1 cellular context compared by ENCODE assay signal in the genomic region with DNA sequence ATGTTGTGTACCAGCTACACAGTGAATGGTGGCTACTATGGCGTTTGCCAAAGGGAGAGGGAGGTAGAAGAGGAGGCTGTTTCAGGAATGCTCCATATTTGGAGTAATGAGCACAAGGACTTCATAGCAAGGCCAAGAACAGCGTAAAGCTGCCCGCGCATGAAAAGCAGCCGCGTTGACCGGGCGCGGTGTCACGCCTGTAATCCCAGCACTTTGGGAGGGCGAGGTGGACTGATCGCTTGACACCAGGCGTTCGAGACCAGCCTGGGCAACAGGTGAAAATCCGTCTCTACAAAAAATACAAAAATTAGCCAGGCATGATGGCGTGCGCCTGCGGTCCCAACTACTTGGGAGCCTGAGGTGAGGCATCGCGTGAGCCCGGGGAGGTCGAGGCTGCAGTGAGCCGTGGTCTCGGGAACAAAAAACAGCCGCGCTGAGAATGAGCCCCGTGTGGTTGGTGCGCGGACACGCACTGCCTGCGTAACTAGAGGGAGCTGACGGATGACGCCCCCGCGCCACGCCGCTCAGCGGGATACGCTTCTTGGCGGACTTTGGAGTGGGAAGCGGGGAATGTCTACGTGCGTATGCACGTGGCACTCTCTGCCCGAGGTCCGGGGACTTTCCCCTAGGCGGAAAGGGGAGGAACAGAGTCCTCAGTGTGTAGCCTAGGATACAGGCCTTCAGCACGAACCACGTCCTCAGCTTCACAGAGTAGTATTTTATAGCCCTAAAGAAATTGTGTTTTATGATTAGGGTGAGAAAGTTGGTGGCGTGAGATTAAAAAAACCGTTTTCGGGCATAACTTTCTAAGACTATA.
A peak's percentile ranks its signal among the peaks of the same experiment; 100 is the strongest.
TF ChIP-seq lines count a peak whose summit lies in the region.

A gene (minus strand): TSS at position 693 of the 817 bp plus-strand sequence.

TF ChIP-seq in WTC11, 78 proteins besides CTCF, POLR2A, EP300 and RAD21 (continued from another document):
- TF ChIP-seq, protein P1, sequence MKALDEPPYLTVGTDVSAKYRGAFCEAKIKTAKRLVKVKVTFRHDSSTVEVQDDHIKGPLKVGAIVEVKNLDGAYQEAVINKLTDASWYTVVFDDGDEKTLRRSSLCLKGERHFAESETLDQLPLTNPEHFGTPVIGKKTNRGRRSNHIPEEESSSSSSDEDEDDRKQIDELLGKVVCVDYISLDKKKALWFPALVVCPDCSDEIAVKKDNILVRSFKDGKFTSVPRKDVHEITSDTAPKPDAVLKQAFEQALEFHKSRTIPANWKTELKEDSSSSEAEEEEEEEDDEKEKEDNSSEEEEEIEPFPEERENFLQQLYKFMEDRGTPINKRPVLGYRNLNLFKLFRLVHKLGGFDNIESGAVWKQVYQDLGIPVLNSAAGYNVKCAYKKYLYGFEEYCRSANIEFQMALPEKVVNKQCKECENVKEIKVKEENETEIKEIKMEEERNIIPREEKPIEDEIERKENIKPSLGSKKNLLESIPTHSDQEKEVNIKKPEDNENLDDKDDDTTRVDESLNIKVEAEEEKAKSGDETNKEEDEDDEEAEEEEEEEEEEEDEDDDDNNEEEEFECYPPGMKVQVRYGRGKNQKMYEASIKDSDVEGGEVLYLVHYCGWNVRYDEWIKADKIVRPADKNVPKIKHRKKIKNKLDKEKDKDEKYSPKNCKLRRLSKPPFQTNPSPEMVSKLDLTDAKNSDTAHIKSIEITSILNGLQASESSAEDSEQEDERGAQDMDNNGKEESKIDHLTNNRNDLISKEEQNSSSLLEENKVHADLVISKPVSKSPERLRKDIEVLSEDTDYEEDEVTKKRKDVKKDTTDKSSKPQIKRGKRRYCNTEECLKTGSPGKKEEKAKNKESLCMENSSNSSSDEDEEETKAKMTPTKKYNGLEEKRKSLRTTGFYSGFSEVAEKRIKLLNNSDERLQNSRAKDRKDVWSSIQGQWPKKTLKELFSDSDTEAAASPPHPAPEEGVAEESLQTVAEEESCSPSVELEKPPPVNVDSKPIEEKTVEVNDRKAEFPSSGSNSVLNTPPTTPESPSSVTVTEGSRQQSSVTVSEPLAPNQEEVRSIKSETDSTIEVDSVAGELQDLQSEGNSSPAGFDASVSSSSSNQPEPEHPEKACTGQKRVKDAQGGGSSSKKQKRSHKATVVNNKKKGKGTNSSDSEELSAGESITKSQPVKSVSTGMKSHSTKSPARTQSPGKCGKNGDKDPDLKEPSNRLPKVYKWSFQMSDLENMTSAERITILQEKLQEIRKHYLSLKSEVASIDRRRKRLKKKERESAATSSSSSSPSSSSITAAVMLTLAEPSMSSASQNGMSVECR (CRISPR knock-in tag; IDR thresholded peaks at IDR 0.05; ENCODE audit: borderline replicate concordance), result peak; percentile 95
- TF ChIP-seq, protein P2, sequence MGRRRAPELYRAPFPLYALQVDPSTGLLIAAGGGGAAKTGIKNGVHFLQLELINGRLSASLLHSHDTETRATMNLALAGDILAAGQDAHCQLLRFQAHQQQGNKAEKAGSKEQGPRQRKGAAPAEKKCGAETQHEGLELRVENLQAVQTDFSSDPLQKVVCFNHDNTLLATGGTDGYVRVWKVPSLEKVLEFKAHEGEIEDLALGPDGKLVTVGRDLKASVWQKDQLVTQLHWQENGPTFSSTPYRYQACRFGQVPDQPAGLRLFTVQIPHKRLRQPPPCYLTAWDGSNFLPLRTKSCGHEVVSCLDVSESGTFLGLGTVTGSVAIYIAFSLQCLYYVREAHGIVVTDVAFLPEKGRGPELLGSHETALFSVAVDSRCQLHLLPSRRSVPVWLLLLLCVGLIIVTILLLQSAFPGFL (CRISPR knock-in tag; IDR thresholded peaks at IDR 0.05; ENCODE audit: borderline replicate concordance), result peak; percentile 83; the same call in 1 of the 2 replicates
- TF ChIP-seq, protein P3, sequence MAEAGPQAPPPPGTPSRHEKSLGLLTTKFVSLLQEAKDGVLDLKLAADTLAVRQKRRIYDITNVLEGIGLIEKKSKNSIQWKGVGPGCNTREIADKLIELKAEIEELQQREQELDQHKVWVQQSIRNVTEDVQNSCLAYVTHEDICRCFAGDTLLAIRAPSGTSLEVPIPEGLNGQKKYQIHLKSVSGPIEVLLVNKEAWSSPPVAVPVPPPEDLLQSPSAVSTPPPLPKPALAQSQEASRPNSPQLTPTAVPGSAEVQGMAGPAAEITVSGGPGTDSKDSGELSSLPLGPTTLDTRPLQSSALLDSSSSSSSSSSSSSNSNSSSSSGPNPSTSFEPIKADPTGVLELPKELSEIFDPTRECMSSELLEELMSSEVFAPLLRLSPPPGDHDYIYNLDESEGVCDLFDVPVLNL (CRISPR knock-in tag; IDR thresholded peaks at IDR 0.05; ENCODE audit: borderline replicate concordance, low read depth), result no peak; the same call in 1 of the 2 replicates
- TF ChIP-seq, protein P4, sequence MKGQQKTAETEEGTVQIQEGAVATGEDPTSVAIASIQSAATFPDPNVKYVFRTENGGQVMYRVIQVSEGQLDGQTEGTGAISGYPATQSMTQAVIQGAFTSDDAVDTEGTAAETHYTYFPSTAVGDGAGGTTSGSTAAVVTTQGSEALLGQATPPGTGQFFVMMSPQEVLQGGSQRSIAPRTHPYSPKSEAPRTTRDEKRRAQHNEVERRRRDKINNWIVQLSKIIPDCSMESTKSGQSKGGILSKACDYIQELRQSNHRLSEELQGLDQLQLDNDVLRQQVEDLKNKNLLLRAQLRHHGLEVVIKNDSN (CRISPR knock-in tag; IDR thresholded peaks at IDR 0.05), result peak; percentile 82
- no peak for TF ChIP-seq JAZF1 (CRISPR knock-in tag; IDR thresholded peaks at IDR 0.05)
- TF ChIP-seq, protein P5, sequence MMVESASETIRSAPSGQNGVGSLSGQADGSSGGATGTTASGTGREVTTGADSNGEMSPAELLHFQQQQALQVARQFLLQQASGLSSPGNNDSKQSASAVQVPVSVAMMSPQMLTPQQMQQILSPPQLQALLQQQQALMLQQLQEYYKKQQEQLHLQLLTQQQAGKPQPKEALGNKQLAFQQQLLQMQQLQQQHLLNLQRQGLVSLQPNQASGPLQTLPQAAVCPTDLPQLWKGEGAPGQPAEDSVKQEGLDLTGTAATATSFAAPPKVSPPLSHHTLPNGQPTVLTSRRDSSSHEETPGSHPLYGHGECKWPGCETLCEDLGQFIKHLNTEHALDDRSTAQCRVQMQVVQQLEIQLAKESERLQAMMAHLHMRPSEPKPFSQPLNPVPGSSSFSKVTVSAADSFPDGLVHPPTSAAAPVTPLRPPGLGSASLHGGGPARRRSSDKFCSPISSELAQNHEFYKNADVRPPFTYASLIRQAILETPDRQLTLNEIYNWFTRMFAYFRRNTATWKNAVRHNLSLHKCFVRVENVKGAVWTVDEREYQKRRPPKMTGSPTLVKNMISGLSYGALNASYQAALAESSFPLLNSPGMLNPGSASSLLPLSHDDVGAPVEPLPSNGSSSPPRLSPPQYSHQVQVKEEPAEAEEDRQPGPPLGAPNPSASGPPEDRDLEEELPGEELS (CRISPR knock-in tag; IDR thresholded peaks at IDR 0.05), result peak; percentile 95
- TF ChIP-seq ZNF263 (CRISPR knock-in tag; IDR thresholded peaks at IDR 0.05; ENCODE audit: low read depth), result no peak
- TF ChIP-seq NR1H2 (CRISPR knock-in tag; IDR thresholded peaks at IDR 0.05), result no peak
- TF ChIP-seq, protein P6, sequence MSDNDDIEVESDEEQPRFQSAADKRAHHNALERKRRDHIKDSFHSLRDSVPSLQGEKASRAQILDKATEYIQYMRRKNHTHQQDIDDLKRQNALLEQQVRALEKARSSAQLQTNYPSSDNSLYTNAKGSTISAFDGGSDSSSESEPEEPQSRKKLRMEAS (CRISPR knock-in tag; IDR thresholded peaks at IDR 0.05), result peak; percentile 98
- TF ChIP-seq ATF1 (CRISPR knock-in tag; IDR thresholded peaks at IDR 0.05), result peak; percentile 94
- TF ChIP-seq ZNF671 (CRISPR knock-in tag; IDR thresholded peaks at IDR 0.05), result no peak
- no peak for TF ChIP-seq TCF7 (CRISPR knock-in tag; IDR thresholded peaks at IDR 0.05; ENCODE audit: low read depth)
- TF ChIP-seq, protein P7, sequence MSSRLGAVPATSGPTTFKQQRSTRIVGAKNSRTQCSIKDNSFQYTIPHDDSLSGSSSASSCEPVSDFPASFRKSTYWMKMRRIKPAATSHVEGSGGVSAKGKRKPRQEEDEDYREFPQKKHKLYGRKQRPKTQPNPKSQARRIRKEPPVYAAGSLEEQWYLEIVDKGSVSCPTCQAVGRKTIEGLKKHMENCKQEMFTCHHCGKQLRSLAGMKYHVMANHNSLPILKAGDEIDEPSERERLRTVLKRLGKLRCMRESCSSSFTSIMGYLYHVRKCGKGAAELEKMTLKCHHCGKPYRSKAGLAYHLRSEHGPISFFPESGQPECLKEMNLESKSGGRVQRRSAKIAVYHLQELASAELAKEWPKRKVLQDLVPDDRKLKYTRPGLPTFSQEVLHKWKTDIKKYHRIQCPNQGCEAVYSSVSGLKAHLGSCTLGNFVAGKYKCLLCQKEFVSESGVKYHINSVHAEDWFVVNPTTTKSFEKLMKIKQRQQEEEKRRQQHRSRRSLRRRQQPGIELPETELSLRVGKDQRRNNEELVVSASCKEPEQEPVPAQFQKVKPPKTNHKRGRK (CRISPR knock-in tag; IDR thresholded peaks at IDR 0.05; ENCODE audit: borderline replicate concordance), result no peak
- TF ChIP-seq, protein P8, sequence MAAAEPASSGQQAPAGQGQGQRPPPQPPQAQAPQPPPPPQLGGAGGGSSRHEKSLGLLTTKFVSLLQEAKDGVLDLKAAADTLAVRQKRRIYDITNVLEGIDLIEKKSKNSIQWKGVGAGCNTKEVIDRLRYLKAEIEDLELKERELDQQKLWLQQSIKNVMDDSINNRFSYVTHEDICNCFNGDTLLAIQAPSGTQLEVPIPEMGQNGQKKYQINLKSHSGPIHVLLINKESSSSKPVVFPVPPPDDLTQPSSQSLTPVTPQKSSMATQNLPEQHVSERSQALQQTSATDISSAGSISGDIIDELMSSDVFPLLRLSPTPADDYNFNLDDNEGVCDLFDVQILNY (CRISPR knock-in tag; IDR thresholded peaks at IDR 0.05), result peak; percentile 92
- TF ChIP-seq GRHL2 (CRISPR knock-in tag; IDR thresholded peaks at IDR 0.05; ENCODE audit: insufficient replicate concordance, severe bottlenecking), result no peak
- 0 out of 2 replicates have a peak, but pooled peaks have one; percentile 29 for TF ChIP-seq NFYB (CRISPR knock-in tag; conservative IDR thresholded peaks at IDR 0.05; ENCODE audit: low read depth)
- TF ChIP-seq, protein P9, sequence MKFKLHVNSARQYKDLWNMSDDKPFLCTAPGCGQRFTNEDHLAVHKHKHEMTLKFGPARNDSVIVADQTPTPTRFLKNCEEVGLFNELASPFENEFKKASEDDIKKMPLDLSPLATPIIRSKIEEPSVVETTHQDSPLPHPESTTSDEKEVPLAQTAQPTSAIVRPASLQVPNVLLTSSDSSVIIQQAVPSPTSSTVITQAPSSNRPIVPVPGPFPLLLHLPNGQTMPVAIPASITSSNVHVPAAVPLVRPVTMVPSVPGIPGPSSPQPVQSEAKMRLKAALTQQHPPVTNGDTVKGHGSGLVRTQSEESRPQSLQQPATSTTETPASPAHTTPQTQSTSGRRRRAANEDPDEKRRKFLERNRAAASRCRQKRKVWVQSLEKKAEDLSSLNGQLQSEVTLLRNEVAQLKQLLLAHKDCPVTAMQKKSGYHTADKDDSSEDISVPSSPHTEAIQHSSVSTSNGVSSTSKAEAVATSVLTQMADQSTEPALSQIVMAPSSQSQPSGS (CRISPR knock-in tag; IDR thresholded peaks at IDR 0.05; ENCODE audit: borderline replicate concordance, low read depth), result no peak
- TF ChIP-seq, protein P10, sequence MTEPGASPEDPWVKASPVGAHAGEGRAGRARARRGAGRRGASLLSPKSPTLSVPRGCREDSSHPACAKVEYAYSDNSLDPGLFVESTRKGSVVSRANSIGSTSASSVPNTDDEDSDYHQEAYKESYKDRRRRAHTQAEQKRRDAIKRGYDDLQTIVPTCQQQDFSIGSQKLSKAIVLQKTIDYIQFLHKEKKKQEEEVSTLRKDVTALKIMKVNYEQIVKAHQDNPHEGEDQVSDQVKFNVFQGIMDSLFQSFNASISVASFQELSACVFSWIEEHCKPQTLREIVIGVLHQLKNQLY (CRISPR knock-in tag; IDR thresholded peaks at IDR 0.05), result 0 out of 2 replicates have a peak, but pooled peaks have one; percentile 92
- TF ChIP-seq, protein P11, sequence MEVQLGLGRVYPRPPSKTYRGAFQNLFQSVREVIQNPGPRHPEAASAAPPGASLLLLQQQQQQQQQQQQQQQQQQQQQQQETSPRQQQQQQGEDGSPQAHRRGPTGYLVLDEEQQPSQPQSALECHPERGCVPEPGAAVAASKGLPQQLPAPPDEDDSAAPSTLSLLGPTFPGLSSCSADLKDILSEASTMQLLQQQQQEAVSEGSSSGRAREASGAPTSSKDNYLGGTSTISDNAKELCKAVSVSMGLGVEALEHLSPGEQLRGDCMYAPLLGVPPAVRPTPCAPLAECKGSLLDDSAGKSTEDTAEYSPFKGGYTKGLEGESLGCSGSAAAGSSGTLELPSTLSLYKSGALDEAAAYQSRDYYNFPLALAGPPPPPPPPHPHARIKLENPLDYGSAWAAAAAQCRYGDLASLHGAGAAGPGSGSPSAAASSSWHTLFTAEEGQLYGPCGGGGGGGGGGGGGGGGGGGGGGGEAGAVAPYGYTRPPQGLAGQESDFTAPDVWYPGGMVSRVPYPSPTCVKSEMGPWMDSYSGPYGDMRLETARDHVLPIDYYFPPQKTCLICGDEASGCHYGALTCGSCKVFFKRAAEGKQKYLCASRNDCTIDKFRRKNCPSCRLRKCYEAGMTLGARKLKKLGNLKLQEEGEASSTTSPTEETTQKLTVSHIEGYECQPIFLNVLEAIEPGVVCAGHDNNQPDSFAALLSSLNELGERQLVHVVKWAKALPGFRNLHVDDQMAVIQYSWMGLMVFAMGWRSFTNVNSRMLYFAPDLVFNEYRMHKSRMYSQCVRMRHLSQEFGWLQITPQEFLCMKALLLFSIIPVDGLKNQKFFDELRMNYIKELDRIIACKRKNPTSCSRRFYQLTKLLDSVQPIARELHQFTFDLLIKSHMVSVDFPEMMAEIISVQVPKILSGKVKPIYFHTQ (CRISPR knock-in tag; IDR thresholded peaks at IDR 0.05), result no peak
- TF ChIP-seq, protein P12, sequence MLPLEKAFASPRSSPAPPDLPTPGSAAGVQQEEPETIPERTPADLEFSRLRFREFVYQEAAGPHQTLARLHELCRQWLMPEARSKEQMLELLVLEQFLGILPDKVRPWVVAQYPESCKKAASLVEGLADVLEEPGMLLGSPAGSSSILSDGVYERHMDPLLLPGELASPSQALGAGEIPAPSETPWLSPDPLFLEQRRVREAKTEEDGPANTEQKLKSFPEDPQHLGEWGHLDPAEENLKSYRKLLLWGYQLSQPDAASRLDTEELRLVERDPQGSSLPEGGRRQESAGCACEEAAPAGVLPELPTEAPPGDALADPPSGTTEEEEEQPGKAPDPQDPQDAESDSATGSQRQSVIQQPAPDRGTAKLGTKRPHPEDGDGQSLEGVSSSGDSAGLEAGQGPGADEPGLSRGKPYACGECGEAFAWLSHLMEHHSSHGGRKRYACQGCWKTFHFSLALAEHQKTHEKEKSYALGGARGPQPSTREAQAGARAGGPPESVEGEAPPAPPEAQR (CRISPR knock-in tag; IDR thresholded peaks at IDR 0.05), result no peak
- TF ChIP-seq SOX15 (CRISPR knock-in tag; IDR thresholded peaks at IDR 0.05), result no peak
- TF ChIP-seq OVOL2 (CRISPR knock-in tag; IDR thresholded peaks at IDR 0.05; ENCODE audit: borderline replicate concordance), result no peak
